ENCODE assay signal across 1 cellular context in the genomic region with DNA sequence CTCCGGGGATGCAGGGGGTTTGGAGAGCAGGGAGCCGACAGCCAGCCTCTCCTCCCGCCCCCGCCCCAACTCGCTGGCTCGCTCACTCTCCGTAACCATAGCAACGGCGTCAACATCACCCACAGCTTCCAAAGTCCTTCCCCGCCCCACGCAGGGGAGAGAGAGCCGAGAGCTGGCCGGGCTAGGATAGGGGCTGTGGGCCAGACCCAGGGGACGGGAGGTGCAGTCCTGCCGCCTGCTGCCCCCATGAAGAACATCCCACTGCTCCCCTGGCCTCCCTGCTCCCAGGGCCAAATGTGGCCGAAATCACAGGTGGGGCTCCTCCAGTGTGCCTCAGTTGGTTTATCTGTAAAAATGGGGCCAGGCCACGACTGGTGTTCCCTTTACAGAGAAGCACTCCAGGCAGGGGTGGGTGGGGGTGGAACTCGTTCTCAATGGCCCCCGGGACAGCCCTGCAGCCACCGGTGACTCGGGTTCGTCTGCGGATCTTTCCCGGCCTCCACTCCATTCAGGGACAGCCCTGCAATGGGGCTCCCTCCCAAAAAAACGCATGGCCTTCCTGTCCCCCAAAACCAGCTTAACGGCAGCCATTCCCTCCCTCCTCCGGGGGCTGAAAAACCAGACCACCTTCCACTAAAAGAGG.
TF ChIP-seq lines count a peak whose summit lies in the region.

No MANE protein-coding gene starts in this region.

TF ChIP-seq in GM12878, 131 proteins besides CTCF, POLR2A, EP300 and RAD21:
- TF ChIP-seq, protein P1, sequence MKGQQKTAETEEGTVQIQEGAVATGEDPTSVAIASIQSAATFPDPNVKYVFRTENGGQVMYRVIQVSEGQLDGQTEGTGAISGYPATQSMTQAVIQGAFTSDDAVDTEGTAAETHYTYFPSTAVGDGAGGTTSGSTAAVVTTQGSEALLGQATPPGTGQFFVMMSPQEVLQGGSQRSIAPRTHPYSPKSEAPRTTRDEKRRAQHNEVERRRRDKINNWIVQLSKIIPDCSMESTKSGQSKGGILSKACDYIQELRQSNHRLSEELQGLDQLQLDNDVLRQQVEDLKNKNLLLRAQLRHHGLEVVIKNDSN (IDR thresholded peaks at IDR 0.05; ENCODE audit: borderline replicate concordance, extremely low read length, insufficient read depth, low read depth, low read length), result no peak
- TF ChIP-seq ZSCAN29 (IDR thresholded peaks at IDR 0.05), result no peak
- no peak for TF ChIP-seq POLR2AphosphoS5 (IDR thresholded peaks at IDR 0.05; ENCODE audit: low read length)
- TF ChIP-seq PAX8 (IDR thresholded peaks at IDR 0.05), result no peak
- peak; percentile 38; the same call in 1 of the 2 replicates for TF ChIP-seq MXI1 (IDR thresholded peaks at IDR 0.05; ENCODE audit: low read depth, low read length)
- TF ChIP-seq, protein P2, sequence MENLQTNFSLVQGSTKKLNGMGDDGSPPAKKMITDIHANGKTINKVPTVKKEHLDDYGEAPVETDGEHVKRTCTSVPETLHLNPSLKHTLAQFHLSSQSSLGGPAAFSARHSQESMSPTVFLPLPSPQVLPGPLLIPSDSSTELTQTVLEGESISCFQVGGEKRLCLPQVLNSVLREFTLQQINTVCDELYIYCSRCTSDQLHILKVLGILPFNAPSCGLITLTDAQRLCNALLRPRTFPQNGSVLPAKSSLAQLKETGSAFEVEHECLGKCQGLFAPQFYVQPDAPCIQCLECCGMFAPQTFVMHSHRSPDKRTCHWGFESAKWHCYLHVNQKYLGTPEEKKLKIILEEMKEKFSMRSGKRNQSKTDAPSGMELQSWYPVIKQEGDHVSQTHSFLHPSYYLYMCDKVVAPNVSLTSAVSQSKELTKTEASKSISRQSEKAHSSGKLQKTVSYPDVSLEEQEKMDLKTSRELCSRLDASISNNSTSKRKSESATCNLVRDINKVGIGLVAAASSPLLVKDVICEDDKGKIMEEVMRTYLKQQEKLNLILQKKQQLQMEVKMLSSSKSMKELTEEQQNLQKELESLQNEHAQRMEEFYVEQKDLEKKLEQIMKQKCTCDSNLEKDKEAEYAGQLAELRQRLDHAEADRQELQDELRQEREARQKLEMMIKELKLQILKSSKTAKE (IDR thresholded peaks at IDR 0.05; ENCODE audit: low read depth, poor library complexity, severe bottlenecking), result no peak
- TF ChIP-seq RCOR1 (conservative IDR thresholded peaks at IDR 0.05; ENCODE audit: low read depth, low read length), result no peak
- no peak for TF ChIP-seq SP1 (IDR thresholded peaks at IDR 0.05; ENCODE audit: low read depth, low read length)
- TF ChIP-seq, protein P3, sequence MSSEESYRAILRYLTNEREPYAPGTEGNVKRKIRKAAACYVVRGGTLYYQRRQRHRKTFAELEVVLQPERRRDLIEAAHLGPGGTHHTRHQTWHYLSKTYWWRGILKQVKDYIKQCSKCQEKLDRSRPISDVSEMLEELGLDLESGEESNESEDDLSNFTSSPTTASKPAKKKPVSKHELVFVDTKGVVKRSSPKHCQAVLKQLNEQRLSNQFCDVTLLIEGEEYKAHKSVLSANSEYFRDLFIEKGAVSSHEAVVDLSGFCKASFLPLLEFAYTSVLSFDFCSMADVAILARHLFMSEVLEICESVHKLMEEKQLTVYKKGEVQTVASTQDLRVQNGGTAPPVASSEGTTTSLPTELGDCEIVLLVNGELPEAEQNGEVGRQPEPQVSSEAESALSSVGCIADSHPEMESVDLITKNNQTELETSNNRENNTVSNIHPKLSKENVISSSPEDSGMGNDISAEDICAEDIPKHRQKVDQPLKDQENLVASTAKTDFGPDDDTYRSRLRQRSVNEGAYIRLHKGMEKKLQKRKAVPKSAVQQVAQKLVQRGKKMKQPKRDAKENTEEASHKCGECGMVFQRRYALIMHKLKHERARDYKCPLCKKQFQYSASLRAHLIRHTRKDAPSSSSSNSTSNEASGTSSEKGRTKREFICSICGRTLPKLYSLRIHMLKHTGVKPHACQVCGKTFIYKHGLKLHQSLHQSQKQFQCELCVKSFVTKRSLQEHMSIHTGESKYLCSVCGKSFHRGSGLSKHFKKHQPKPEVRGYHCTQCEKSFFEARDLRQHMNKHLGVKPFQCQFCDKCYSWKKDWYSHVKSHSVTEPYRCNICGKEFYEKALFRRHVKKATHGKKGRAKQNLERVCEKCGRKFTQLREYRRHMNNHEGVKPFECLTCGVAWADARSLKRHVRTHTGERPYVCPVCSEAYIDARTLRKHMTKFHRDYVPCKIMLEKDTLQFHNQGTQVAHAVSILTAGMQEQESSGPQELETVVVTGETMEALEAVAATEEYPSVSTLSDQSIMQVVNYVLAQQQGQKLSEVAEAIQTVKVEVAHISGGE (CRISPR knock-in tag; IDR thresholded peaks at IDR 0.05), result no peak
- TF ChIP-seq SMAD5 (IDR thresholded peaks at IDR 0.05; ENCODE audit: low read depth), result no peak
- TF ChIP-seq, protein P4, sequence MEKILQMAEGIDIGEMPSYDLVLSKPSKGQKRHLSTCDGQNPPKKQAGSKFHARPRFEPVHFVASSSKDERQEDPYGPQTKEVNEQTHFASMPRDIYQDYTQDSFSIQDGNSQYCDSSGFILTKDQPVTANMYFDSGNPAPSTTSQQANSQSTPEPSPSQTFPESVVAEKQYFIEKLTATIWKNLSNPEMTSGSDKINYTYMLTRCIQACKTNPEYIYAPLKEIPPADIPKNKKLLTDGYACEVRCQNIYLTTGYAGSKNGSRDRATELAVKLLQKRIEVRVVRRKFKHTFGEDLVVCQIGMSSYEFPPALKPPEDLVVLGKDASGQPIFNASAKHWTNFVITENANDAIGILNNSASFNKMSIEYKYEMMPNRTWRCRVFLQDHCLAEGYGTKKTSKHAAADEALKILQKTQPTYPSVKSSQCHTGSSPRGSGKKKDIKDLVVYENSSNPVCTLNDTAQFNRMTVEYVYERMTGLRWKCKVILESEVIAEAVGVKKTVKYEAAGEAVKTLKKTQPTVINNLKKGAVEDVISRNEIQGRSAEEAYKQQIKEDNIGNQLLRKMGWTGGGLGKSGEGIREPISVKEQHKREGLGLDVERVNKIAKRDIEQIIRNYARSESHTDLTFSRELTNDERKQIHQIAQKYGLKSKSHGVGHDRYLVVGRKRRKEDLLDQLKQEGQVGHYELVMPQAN (conservative IDR thresholded peaks at IDR 0.05), result peak; percentile 63; the same call in 1 of the 2 replicates
- 0 out of 2 replicates have a peak, but pooled peaks have one; percentile 15 for TF ChIP-seq RFX5 (IDR thresholded peaks at IDR 0.05; ENCODE audit: low read depth, low read length)
- no peak for TF ChIP-seq YY1 (IDR thresholded peaks at IDR 0.05; ENCODE audit: low read depth, low read length)
- TF ChIP-seq ZZZ3 (IDR thresholded peaks at IDR 0.05; ENCODE audit: control insufficient read depth, insufficient read length, low read depth), result no peak
- no peak for TF ChIP-seq NBN (IDR thresholded peaks at IDR 0.05)
- TF ChIP-seq ZNF384 (IDR thresholded peaks at IDR 0.05; ENCODE audit: borderline replicate concordance, low read depth, low read length), result no peak
- no peak for TF ChIP-seq JUNB (IDR thresholded peaks at IDR 0.05)
- TF ChIP-seq, protein P5, sequence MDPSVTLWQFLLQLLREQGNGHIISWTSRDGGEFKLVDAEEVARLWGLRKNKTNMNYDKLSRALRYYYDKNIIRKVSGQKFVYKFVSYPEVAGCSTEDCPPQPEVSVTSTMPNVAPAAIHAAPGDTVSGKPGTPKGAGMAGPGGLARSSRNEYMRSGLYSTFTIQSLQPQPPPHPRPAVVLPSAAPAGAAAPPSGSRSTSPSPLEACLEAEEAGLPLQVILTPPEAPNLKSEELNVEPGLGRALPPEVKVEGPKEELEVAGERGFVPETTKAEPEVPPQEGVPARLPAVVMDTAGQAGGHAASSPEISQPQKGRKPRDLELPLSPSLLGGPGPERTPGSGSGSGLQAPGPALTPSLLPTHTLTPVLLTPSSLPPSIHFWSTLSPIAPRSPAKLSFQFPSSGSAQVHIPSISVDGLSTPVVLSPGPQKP (IDR thresholded peaks at IDR 0.05; ENCODE audit: low read depth, low read length), result no peak
- TF ChIP-seq YBX1 (IDR thresholded peaks at IDR 0.05), result no peak
- no peak for TF ChIP-seq MTA2 (IDR thresholded peaks at IDR 0.05; ENCODE audit: low read depth)
- TF ChIP-seq, protein P6, sequence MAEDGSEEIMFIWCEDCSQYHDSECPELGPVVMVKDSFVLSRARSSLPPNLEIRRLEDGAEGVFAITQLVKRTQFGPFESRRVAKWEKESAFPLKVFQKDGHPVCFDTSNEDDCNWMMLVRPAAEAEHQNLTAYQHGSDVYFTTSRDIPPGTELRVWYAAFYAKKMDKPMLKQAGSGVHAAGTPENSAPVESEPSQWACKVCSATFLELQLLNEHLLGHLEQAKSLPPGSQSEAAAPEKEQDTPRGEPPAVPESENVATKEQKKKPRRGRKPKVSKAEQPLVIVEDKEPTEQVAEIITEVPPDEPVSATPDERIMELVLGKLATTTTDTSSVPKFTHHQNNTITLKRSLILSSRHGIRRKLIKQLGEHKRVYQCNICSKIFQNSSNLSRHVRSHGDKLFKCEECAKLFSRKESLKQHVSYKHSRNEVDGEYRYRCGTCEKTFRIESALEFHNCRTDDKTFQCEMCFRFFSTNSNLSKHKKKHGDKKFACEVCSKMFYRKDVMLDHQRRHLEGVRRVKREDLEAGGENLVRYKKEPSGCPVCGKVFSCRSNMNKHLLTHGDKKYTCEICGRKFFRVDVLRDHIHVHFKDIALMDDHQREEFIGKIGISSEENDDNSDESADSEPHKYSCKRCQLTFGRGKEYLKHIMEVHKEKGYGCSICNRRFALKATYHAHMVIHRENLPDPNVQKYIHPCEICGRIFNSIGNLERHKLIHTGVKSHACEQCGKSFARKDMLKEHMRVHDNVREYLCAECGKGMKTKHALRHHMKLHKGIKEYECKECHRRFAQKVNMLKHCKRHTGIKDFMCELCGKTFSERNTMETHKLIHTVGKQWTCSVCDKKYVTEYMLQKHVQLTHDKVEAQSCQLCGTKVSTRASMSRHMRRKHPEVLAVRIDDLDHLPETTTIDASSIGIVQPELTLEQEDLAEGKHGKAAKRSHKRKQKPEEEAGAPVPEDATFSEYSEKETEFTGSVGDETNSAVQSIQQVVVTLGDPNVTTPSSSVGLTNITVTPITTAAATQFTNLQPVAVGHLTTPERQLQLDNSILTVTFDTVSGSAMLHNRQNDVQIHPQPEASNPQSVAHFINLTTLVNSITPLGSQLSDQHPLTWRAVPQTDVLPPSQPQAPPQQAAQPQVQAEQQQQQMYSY (CRISPR knock-in tag; IDR thresholded peaks at IDR 0.05), result no peak
- no peak for TF ChIP-seq RB1 (IDR thresholded peaks at IDR 0.05; ENCODE audit: borderline replicate concordance)
- TF ChIP-seq, protein P7, sequence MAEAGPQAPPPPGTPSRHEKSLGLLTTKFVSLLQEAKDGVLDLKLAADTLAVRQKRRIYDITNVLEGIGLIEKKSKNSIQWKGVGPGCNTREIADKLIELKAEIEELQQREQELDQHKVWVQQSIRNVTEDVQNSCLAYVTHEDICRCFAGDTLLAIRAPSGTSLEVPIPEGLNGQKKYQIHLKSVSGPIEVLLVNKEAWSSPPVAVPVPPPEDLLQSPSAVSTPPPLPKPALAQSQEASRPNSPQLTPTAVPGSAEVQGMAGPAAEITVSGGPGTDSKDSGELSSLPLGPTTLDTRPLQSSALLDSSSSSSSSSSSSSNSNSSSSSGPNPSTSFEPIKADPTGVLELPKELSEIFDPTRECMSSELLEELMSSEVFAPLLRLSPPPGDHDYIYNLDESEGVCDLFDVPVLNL (IDR thresholded peaks at IDR 0.05; ENCODE audit: low read depth, low read length), result no peak
- peak; percentile 98 for TF ChIP-seq BMI1 (IDR thresholded peaks at IDR 0.05; ENCODE audit: borderline replicate concordance)
- TF ChIP-seq NFXL1 (IDR thresholded peaks at IDR 0.05; ENCODE audit: borderline replicate concordance), result no peak
- TF ChIP-seq, protein P8, sequence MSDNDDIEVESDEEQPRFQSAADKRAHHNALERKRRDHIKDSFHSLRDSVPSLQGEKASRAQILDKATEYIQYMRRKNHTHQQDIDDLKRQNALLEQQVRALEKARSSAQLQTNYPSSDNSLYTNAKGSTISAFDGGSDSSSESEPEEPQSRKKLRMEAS (IDR thresholded peaks at IDR 0.05; ENCODE audit: low read depth, low read length), result no peak
- peak in 1 of 2 experiments; percentile 14; a peak in 1 of 3 replicates for TF ChIP-seq EGR1 (IDR thresholded peaks at IDR 0.05; ENCODE audit: borderline replicate concordance in 1 of 2, low read depth in 2 of 2, low read length in 2 of 2)
- TF ChIP-seq BACH1 (IDR thresholded peaks at IDR 0.05; ENCODE audit: borderline replicate concordance), result no peak
- no peak for TF ChIP-seq ETV6 (conservative IDR thresholded peaks at IDR 0.05 in 1 of 2, IDR thresholded peaks at IDR 0.05 in 1 of 2; ENCODE audit: borderline replicate concordance in 1 of 2, low read depth in 1 of 2)
- TF ChIP-seq, protein P9, sequence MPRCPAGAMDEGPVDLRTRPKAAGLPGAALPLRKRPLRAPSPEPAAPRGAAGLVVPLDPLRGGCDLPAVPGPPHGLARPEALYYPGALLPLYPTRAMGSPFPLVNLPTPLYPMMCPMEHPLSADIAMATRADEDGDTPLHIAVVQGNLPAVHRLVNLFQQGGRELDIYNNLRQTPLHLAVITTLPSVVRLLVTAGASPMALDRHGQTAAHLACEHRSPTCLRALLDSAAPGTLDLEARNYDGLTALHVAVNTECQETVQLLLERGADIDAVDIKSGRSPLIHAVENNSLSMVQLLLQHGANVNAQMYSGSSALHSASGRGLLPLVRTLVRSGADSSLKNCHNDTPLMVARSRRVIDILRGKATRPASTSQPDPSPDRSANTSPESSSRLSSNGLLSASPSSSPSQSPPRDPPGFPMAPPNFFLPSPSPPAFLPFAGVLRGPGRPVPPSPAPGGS (IDR thresholded peaks at IDR 0.05; ENCODE audit: borderline replicate concordance, insufficient read depth, low read depth, low read length, poor library complexity, severe bottlenecking), result no peak
- TF ChIP-seq SUPT20H (IDR thresholded peaks at IDR 0.05; ENCODE audit: borderline replicate concordance, control insufficient read depth, low read depth, low read length), result no peak
- no peak for TF ChIP-seq IRF4 (IDR thresholded peaks at IDR 0.05; ENCODE audit: low read depth, low read length)
- no peak for TF ChIP-seq CREB1 (IDR thresholded peaks at IDR 0.05; ENCODE audit: low read depth)
- no peak for TF ChIP-seq ASH2L (IDR thresholded peaks at IDR 0.05; ENCODE audit: borderline replicate concordance, low read depth)
- no peak for TF ChIP-seq TBL1XR1 (IDR thresholded peaks at IDR 0.05; ENCODE audit: low read depth, low read length)
- peak; percentile 10; the same call in 1 of the 2 replicates for TF ChIP-seq IKZF1 (conservative IDR thresholded peaks at IDR 0.05)
- TF ChIP-seq CHD4 (IDR thresholded peaks at IDR 0.05), result no peak
- no peak for TF ChIP-seq BRCA1 (IDR thresholded peaks at IDR 0.05; ENCODE audit: low read depth, low read length)
- TF ChIP-seq HDAC6 (IDR thresholded peaks at IDR 0.05; ENCODE audit: unreplicated experiment), result no peak
- TF ChIP-seq DPF2 (IDR thresholded peaks at IDR 0.05), result no peak
TF ChIP-seq in GM12878: peak in this region for 6.
